In the genomic region with DNA sequence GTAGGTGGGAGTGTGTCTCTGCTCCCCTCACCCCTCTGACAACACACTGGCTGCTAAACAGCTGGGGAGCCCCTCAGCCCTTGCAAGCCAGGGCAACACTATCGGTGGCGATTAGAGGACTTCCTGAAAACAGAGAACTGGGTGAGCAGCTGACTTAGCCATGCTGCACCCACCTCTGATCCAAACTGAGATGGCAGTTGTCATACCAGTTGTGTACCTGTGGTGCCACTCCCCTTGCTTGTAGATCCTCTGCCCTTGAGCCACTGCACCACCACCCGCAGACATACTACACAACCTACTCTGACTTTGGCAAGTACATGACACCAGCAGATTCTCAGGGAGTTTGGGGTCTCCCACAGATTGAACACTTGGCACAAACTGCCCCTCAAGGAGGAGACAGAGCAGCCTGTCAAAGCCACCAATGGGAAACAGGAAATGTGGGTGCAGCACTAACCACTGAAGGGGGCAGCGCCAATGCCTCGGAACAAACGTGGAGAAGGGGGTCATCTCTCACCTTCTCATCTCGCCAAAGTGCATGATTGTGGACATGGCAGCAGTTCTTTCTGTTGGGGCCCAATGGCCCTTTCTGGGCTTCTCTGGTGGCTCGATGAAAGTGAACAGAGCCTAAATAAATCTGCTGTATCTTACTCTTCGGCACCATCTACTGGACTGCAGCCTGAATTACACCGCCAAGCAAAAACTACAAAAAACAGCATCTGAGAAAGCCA, we compare ENCODE assay signal across 8 cellular contexts.
A peak's percentile ranks its signal among the peaks of the same experiment; 100 is the strongest.
DNase-seq lines count a peak whose midpoint lies in the region; ATAC-seq, FAIRE-seq and TF ChIP-seq lines count a peak whose summit lies in the region.

No MANE protein-coding gene starts in this region.

- peaks cover 9% of the 10 kb centered on the region for H3K9me3 ChIP-seq in adipocyte (ENCODE audit: control insufficient read depth, low read length)
- H3K9me3 ChIP-seq in thoracic aorta, result no peaks in the 10 kb centered on the region

- no peak overlapping the region for H3K9ac ChIP-seq in adipocyte (ENCODE audit: low read length)

- no peaks in the 10 kb centered on the region for H3K27me3 ChIP-seq in adipocyte (replicated peaks; ENCODE audit: control insufficient read depth, insufficient read depth, low read length)
- no peaks in the 10 kb centered on the region for H3K27me3 ChIP-seq in thoracic aorta (replicated peaks; ENCODE audit: insufficient read depth)

- peak; percentile 69 for TF ChIP-seq CTCF in D721Med (IDR thresholded peaks at IDR 0.05; ENCODE audit: insufficient read depth, missing control alignments)
- peak; percentile 48 for TF ChIP-seq CTCF in thoracic aorta (IDR thresholded peaks at IDR 0.05)

- ATAC-seq in GM19395 (IDR thresholded peaks at IDR 0.05; ENCODE audit: unreplicated experiment), result peak; percentile 65
- no peak for ATAC-seq in thoracic aorta (ENCODE audit: insufficient number of reproducible peaks, low FRiP score, low read depth)
- ATAC-seq in HG02970 (IDR thresholded peaks at IDR 0.05; ENCODE audit: low FRiP score, unreplicated experiment), result no peak
- ATAC-seq in HG02884 (IDR thresholded peaks at IDR 0.05; ENCODE audit: unreplicated experiment), result no peak

- no peak overlapping the region for H3K27ac ChIP-seq in thoracic aorta

- H3K4me3 ChIP-seq in adipocyte (ENCODE audit: low read length), result no peak overlapping the region
- H3K4me3 ChIP-seq in thoracic aorta, result no peak overlapping the region

- FAIRE-seq in D721Med (lab: Jason Lieb, UNC), result no peak

- no peaks in the 10 kb centered on the region for H3K4me1 ChIP-seq in adipocyte (ENCODE audit: control insufficient read depth, insufficient read depth, low read length)
- H3K4me1 ChIP-seq in thoracic aorta (ENCODE audit: control insufficient read depth in 1 of 2, low read depth in 2 of 2), result no peaks in the 10 kb centered on the region

- DNase-seq in D721Med (ENCODE audit: insufficient read length, low spot score) (peak; percentile 10), NCI-H460 (ENCODE audit: extremely low read depth, low read depth) (peak; percentile 12), adipocyte (ENCODE audit: low read depth) (peak; percentile 71), iris pigment epithelial cell (ENCODE audit: low read depth) (peak; percentile 43), thoracic aorta (ENCODE audit: low spot score) (no peak)

- H3K36me3 ChIP-seq in adipocyte (ENCODE audit: control insufficient read depth, insufficient read depth, low read length, severe bottlenecking), result peaks cover 3% of the 10 kb centered on the region
- H3K36me3 ChIP-seq in thoracic aorta, result no peaks in the 10 kb centered on the region
